In genomic region chr10:92291921-92292860, GRCh38 we compare ENCODE assay signal across 8 cellular contexts. TPM values are rescaled to one million over a fixed set of nuclear protein-coding genes. Genes with fewer than 3 reads are reported as not detected.
DNase-seq lines count a peak whose midpoint lies in the region; ATAC-seq and TF ChIP-seq lines count a peak whose summit lies in the region.

No MANE protein-coding gene starts in this region.

- H3K36me3 ChIP-seq in MM.1S (replicated peaks; ENCODE audit: insufficient read depth, low read length): no peaks in the 10 kb centered on the region

- H3K9me2 ChIP-seq in MM.1S (replicated peaks; ENCODE audit: insufficient read depth, low read length): no peaks in the 10 kb centered on the region

- H3K9me3 ChIP-seq in MM.1S (replicated peaks; ENCODE audit: insufficient read depth, low read length): no peaks in the 10 kb centered on the region

- H3K27me3 Mint-ChIP-seq in WTC11 (ENCODE audit: low read depth): no peaks in the 10 kb centered on the region; the same call in 1 of the 2 replicates

- CTCF ChIA-PET in WTC11 (lab: Charles Lee): interaction anchor here (0.6 to 3.2 kb wide), 10 partner anchors 12 to 323 kb away, joined by 3 to 21 read pairs (median 4); no protein-coding TSS in a partner anchor

- 0 out of 2 replicates have a peak, but pooled peaks cover 7% of the 10 kb centered on the region for H3K4me1 ChIP-seq in MM.1S (ENCODE audit: low read length)

- H3K9me3 Mint-ChIP-seq in WTC11: no peaks in the 10 kb centered on the region

- H3K4me1 Mint-ChIP-seq in WTC11: peaks cover 26% of the 10 kb centered on the region

- peak; percentile 20 for DNase-seq in NCI-H1105 (lab: John Stamatoyannopoulos, UW)
- no peak for DNase-seq in NCI-H1105 treated with DMSO at 0.1 percent for 48 hours (lab: John Stamatoyannopoulos, UW)
- DNase-seq in MM.1S: peak; percentile 76
- DNase-seq in WTC11 (ENCODE audit: low spot score): peak; percentile 22
- DNase-seq in choroid plexus epithelial cell (ENCODE audit: low read depth): peak; percentile 73
- peak; percentile 57 to 69 for DNase-seq in left colon
- peak; percentile 32 for DNase-seq in stimulated activated CD4-positive, alpha-beta T cell treated with anti-CD3 and anti-CD28 coated beads, Interleukin-1b, Interleukin-23, amount 100 ng/mL, for 48 hours

- intact Hi-C loops in left colon (cut with DNase I, micrococcal nuclease): loop anchor here in 1 of 2 donors (5.0 kb wide), 1 partner anchor 205 kb away; no protein-coding TSS in a partner anchor

- peak overlapping the region; percentile 57; the same call in 1 of the 2 replicates for H3K27ac Mint-ChIP-seq in WTC11

- no peaks in the 10 kb centered on the region for H4K20me1 ChIP-seq in MM.1S (ENCODE audit: insufficient read depth, low read length)

- no peak overlapping the region for H2AFZ ChIP-seq in MM.1S (ENCODE audit: low read length)

- no peaks in the 10 kb centered on the region for H3K27me3 ChIP-seq in MM.1S (replicated peaks; ENCODE audit: insufficient read depth, low read length)

- peak overlapping the region; percentile 95 for H3K4me3 Mint-ChIP-seq in WTC11

- peak overlapping the region; percentile 74 for H3K4me2 ChIP-seq in MM.1S (ENCODE audit: low read depth, low read length)

- POLR2A ChIA-PET in WTC11 (lab: Charles Lee): no interaction called here

- H3K4me3 ChIP-seq in MM.1S (ENCODE audit: low read length) (peak overlapping the region; percentile 96), choroid plexus epithelial cell (ENCODE audit: low read depth, low read length) (peak overlapping the region; percentile 94)

- 0 out of 2 replicates have a peak, but pooled peaks cover 8% of the 10 kb centered on the region for H3K36me3 Mint-ChIP-seq in WTC11

- TF ChIP-seq CTCF in MM.1S (IDR thresholded peaks at IDR 0.05; ENCODE audit: low read length): peak; percentile 69
- TF ChIP-seq CTCF in WTC11 (IDR thresholded peaks at IDR 0.05): 0 out of 2 replicates have a peak, but pooled peaks have one; percentile 23
- peak; percentile 73 for TF ChIP-seq CTCF in choroid plexus epithelial cell (conservative IDR thresholded peaks at IDR 0.05; ENCODE audit: low read depth, low read length)

- H3K79me2 ChIP-seq in MM.1S (ENCODE audit: low read length): peaks cover 87% of the 10 kb centered on the region

- H3K9ac ChIP-seq in MM.1S (ENCODE audit: low read length): peak overlapping the region; percentile 92

- H3F3A ChIP-seq in MM.1S (ENCODE audit: insufficient read depth, low read length): no peaks in the 10 kb centered on the region; the same call in 1 of the 2 replicates

- peak overlapping the region; percentile 76; the same call in 1 of the 2 replicates for H3K27ac ChIP-seq in MM.1S (ENCODE audit: low read length)

- ATAC-seq in WTC11 (no peak), left colon (no peak), HG03571 (IDR thresholded peaks at IDR 0.05; ENCODE audit: unreplicated experiment) (no peak)

TF ChIP-seq in WTC11, 78 proteins besides CTCF, POLR2A, EP300 and RAD21 (continues in another document):
- TF ChIP-seq ZNF423 (CRISPR knock-in tag; IDR thresholded peaks at IDR 0.05) (no peak), HMGA2 (CRISPR knock-in tag; IDR thresholded peaks at IDR 0.05) (no peak), ZNF671 (CRISPR knock-in tag; IDR thresholded peaks at IDR 0.05) (no peak), FOXK1 (CRISPR knock-in tag; IDR thresholded peaks at IDR 0.05) (no peak), SP1 (CRISPR knock-in tag; conservative IDR thresholded peaks at IDR 0.05) (no peak), NFYB (CRISPR knock-in tag; conservative IDR thresholded peaks at IDR 0.05; ENCODE audit: low read depth) (no peak), ZBTB43 (CRISPR knock-in tag; IDR thresholded peaks at IDR 0.05) (no peak), ZNF219 (CRISPR knock-in tag; IDR thresholded peaks at IDR 0.05; ENCODE audit: borderline replicate concordance) (no peak), CREM (CRISPR knock-in tag; IDR thresholded peaks at IDR 0.05) (no peak), E2F1 (CRISPR knock-in tag; IDR thresholded peaks at IDR 0.05) (no peak), ZNF532 (CRISPR knock-in tag; IDR thresholded peaks at IDR 0.05; ENCODE audit: borderline replicate concordance) (no peak), CREB1 (CRISPR knock-in tag; IDR thresholded peaks at IDR 0.05) (no peak), CDX4 (CRISPR knock-in tag; IDR thresholded peaks at IDR 0.05; ENCODE audit: borderline replicate concordance) (no peak), NR3C1 (CRISPR knock-in tag; conservative IDR thresholded peaks at IDR 0.05; ENCODE audit: low read depth) (no peak), ZMAT4 (CRISPR knock-in tag; IDR thresholded peaks at IDR 0.05) (no peak)

RNA-seq across cellular contexts. Expression of gene MARCHF5, which starts 1.2 kb away (rescaled TPM):
- total RNA-seq in WTC11 (2021): 26.7 to 32.2 TPM (median 26.8 TPM) in 3 replicates
- total RNA-seq in left colon: 10 to 100 TPM; 35.9 to 42.6 TPM

RNA-seq across cellular contexts. Expression of gene CPEB3, which starts 1.3 kb away (rescaled TPM):
- total RNA-seq in WTC11 (2021) (1.9 to 2.4 TPM (median 2.4 TPM) in 3 replicates), left colon (1 to 10 TPM; 6.9 to 9.9 TPM)

Comparison
In these comparisons a context has a peak if more than half of its experiments do, and no peak if none do; other contexts are left out.
1. CTCF ChIP-seq: peak in every context shown above with its lines; median percentile 73 in choroid plexus epithelial cell; 69 in MM.1S; 23 in WTC11.